ENCODE assay signal across 31 cellular contexts in genomic region chr4:126735294-126736132, GRCh38.
"Had no signal": no experiment of that assay in that cellular context is flagged by ENCODE, and none has a peak within 500 bp of the region (broad histone marks: within the 10 kb centered on the region; RNA-seq: fewer than 3 reads in every experiment).

No MANE protein-coding gene starts in this region.

- H3K4me3 ChIP-seq: ovary, psoas muscle, right lobe of liver, sigmoid colon, suprapubic skin, testis, tibial artery, transverse colon, upper lobe of right lung, uterus had no signal

- H3K27ac ChIP-seq: neutrophil, ovary, parathyroid adenoma, psoas muscle, right lobe of liver, sigmoid colon, suprapubic skin, testis, tibial artery, transverse colon, upper lobe of right lung, uterus had no signal

- H2AFZ ChIP-seq: parathyroid adenoma had no signal

- H3K27me3 Mint-ChIP-seq: naive thymus-derived CD8-positive, alpha-beta T cell; natural killer cell treated with Interleukin-12 subunit alpha and Interleukin-12 subunit beta and Interleukin-15 and Interleukin-18, amount 100 ng/mL, for 72 hours; progenitor cell of endocrine pancreas; stimulated activated memory B cell treated with anti-CD40 and anti-IgM and Interleukin-4, amounts not matched to agents 10 μg/mL and 1 μg/mL and 100 μg/mL, for 72 hours; stimulated activated naive CD8-positive, alpha-beta T cell treated with anti-CD3 and anti-CD28 coated beads, Interleukin-15, amount 100 ng/mL, for 72 hours; type B pancreatic cell had no signal

- H3K36me3 ChIP-seq: neutrophil, ovary, right lobe of liver, sigmoid colon, suprapubic skin, tibial artery, transverse colon, upper lobe of right lung, uterus had no signal

- H3K27ac Mint-ChIP-seq: naive thymus-derived CD8-positive, alpha-beta T cell; natural killer cell treated with Interleukin-12 subunit alpha and Interleukin-12 subunit beta and Interleukin-15 and Interleukin-18, amount 100 ng/mL, for 72 hours; nephron progenitor cell; progenitor cell of endocrine pancreas; stimulated activated memory B cell treated with anti-CD40 and anti-IgM and Interleukin-4, amounts not matched to agents 10 μg/mL and 1 μg/mL and 100 μg/mL, for 72 hours; stimulated activated naive CD8-positive, alpha-beta T cell treated with anti-CD3 and anti-CD28 coated beads, Interleukin-15, amount 100 ng/mL, for 72 hours; type B pancreatic cell had no signal

- H3K4me1 ChIP-seq: parathyroid adenoma, psoas muscle, right lobe of liver, sigmoid colon, suprapubic skin, testis, transverse colon, upper lobe of right lung, uterus had no signal

- H3K4me1 Mint-ChIP-seq: naive thymus-derived CD8-positive, alpha-beta T cell; neural crest cell; stimulated activated memory B cell treated with anti-CD40 and anti-IgM and Interleukin-4, amounts not matched to agents 10 μg/mL and 1 μg/mL and 100 μg/mL, for 72 hours; stimulated activated naive CD8-positive, alpha-beta T cell treated with anti-CD3 and anti-CD28 coated beads, Interleukin-15, amount 100 ng/mL, for 72 hours had no signal

- H3K9ac ChIP-seq: parathyroid adenoma had no signal

- H3K9me3 ChIP-seq: neutrophil, ovary, psoas muscle, right lobe of liver, sigmoid colon, suprapubic skin, testis, tibial artery, transverse colon, upper lobe of right lung, uterus had no signal

- H3K79me2 ChIP-seq: parathyroid adenoma had no signal

- H3K27me3 ChIP-seq: neutrophil, ovary, right lobe of liver, sigmoid colon, suprapubic skin, testis, tibial artery, transverse colon, upper lobe of right lung, uterus had no signal

- H3K9me3 Mint-ChIP-seq: nephron progenitor cell, neural crest cell, type B pancreatic cell had no signal

- H3K4me3 Mint-ChIP-seq: naive thymus-derived CD8-positive, alpha-beta T cell; natural killer cell treated with Interleukin-12 subunit alpha and Interleukin-12 subunit beta and Interleukin-15 and Interleukin-18, amount 100 ng/mL, for 72 hours; nephron progenitor cell; neural crest cell; stimulated activated memory B cell treated with anti-CD40 and anti-IgM and Interleukin-4, amounts not matched to agents 10 μg/mL and 1 μg/mL and 100 μg/mL, for 72 hours; stimulated activated naive CD8-positive, alpha-beta T cell treated with anti-CD3 and anti-CD28 coated beads, Interleukin-15, amount 100 ng/mL, for 72 hours; type B pancreatic cell had no signal

- H3K36me3 Mint-ChIP-seq: naive thymus-derived CD8-positive, alpha-beta T cell; natural killer cell treated with Interleukin-12 subunit alpha and Interleukin-12 subunit beta and Interleukin-15 and Interleukin-18, amount 100 ng/mL, for 72 hours; stimulated activated memory B cell treated with anti-CD40 and anti-IgM and Interleukin-4, amounts not matched to agents 10 μg/mL and 1 μg/mL and 100 μg/mL, for 72 hours; type B pancreatic cell had no signal

- DNase-seq: naive thymus-derived CD8-positive, alpha-beta T cell; nephron progenitor cell; nucleus accumbens; ovary; posterior cingulate gyrus; psoas muscle; right cardiac atrium; right lobe of liver; sigmoid colon; small intestine; stimulated activated CD4-positive, alpha-beta T cell treated with anti-CD3 and anti-CD28 coated beads, Interleukin-15, amount 100 ng/mL, for 24 hours; stimulated activated CD4-positive, alpha-beta T cell treated with anti-CD3 and anti-CD28 coated beads, Interleukin-4, amount 100 ng/mL, for 1 hour; stimulated activated CD4-positive, alpha-beta T cell treated with anti-CD3 and anti-CD28 coated beads, Interleukin-4, amount 100 ng/mL, for 4 hours; stimulated activated CD8-positive, alpha-beta memory T cell treated with anti-CD3 and anti-CD28 coated beads, Interleukin-4, amount 100 ng/mL, for 48 hours; stimulated activated naive CD4-positive, alpha-beta T cell; stimulated activated naive CD8-positive, alpha-beta T cell treated with anti-CD3 and anti-CD28 coated beads, Interleukin-15, amount 100 ng/mL, for 72 hours; stimulated activated naive CD8-positive, alpha-beta T cell treated with anti-CD3 and anti-CD28 coated beads, Interleukin-15, Interleukin-2, amounts not matched to agents 100 U/mL and 50 U/mL, for 24 hours; substantia nigra; testis; tibial artery; transverse colon; upper lobe of right lung; uterus had no signal

- ATAC-seq: naive thymus-derived CD8-positive, alpha-beta T cell; natural killer cell treated with Interleukin-12 subunit alpha and Interleukin-12 subunit beta and Interleukin-15 and Interleukin-18, amount 100 ng/mL, for 72 hours; psoas muscle; right cardiac atrium; right lobe of liver; stimulated activated memory B cell treated with anti-CD40 and anti-IgM and Interleukin-4, amounts not matched to agents 10 μg/mL and 1 μg/mL and 100 μg/mL, for 72 hours; stimulated activated naive CD8-positive, alpha-beta T cell treated with anti-CD3 and anti-CD28 coated beads, Interleukin-15, amount 100 ng/mL, for 72 hours; stimulated activated naive CD8-positive, alpha-beta T cell treated with anti-CD3 and anti-CD28 coated beads, Interleukin-15, Interleukin-2, amounts not matched to agents 100 U/mL and 50 U/mL, for 24 hours; upper lobe of right lung had no signal
